Comparison of ENCODE assay signal across 17 cellular contexts in genomic region chr4:151573945-151574344, GRCh38.
A peak's percentile ranks its signal among the peaks of the same experiment; 100 is the strongest.
DNase-seq lines count a peak whose midpoint lies in the region.
"Had no signal": no experiment of that assay in that cellular context is flagged by ENCODE, and none has a peak within 500 bp of the region (broad histone marks: within the 10 kb centered on the region; RNA-seq: fewer than 3 reads in every experiment).

No MANE protein-coding gene starts in this region.

- peak; percentile 19 for DNase-seq in AG20443 (ENCODE audit: low spot score)
- peak; percentile 65 for DNase-seq in LoVo (ENCODE audit: low spot score)
- peak; percentile 71 for DNase-seq in epithelial cell of prostate (ENCODE audit: low read depth, low spot score)
- no peak for DNase-seq in NCI-H2171 treated with DMSO at 0.1 percent for 48 hours (lab: John Stamatoyannopoulos, UW)
- DNase-seq in NCI-H748 treated with DMSO at 0.1 percent for 48 hours (lab: John Stamatoyannopoulos, UW): no peak
- DNase-seq in glomerular visceral epithelial cell (ENCODE audit: extremely low spot score): no peak
- no peak for DNase-seq in T-helper 1 cell
- DNase-seq: activated CD4-positive, alpha-beta memory T cell treated with anti-CD3 and anti-CD28 coated beads for 36 hours; activated naive CD4-positive, alpha-beta T cell treated with anti-CD3 and anti-CD28 coated beads for 36 hours; activated T-cell treated with anti-CD3 and anti-CD28 coated beads, Interleukin-2, amount 50 U/mL, for 1 hour; immature natural killer cell; stimulated activated CD4-positive, alpha-beta T cell treated with anti-CD3 and anti-CD28 coated beads, Interleukin-12 subunit alpha, Interleukin-12 subunit beta, amount 100 ng/mL, for 4 hours; T-helper 2 cell; tibial artery had no signal

- peaks cover 0 to 3% of the 10 kb centered on the region in 2 donors for H3K36me3 ChIP-seq in mucosa of rectum (ENCODE audit: control insufficient read depth in 2 of 2, insufficient read depth in 2 of 2, low read length in 2 of 2)

- no peaks in the 10 kb centered on the region for H3K9me3 ChIP-seq in mucosa of rectum (ENCODE audit: control insufficient read depth in 2 of 2, low read length in 2 of 2)
- H3K9me3 ChIP-seq: tibial artery had no signal

- H3K4me3 ChIP-seq in mucosa of rectum (ENCODE audit: low read length in 2 of 2): no peak overlapping the region
- H3K4me3 ChIP-seq: coronary artery, tibial artery had no signal

- no peak overlapping the region for H3K9ac ChIP-seq in mucosa of rectum (ENCODE audit: low read depth in 1 of 2, low read length in 2 of 2)

- no peaks in the 10 kb centered on the region for H3K27me3 ChIP-seq in mucosa of rectum (ENCODE audit: control insufficient read depth in 2 of 2, insufficient read depth in 2 of 2, low read length in 2 of 2)
- H3K27me3 ChIP-seq: tibial artery had no signal

- H3K27ac ChIP-seq in epithelial cell of prostate (peak overlapping the region; percentile 26), mucosa of rectum (ENCODE audit: low read depth in 2 of 2, low read length in 2 of 2) (peak overlapping the region; percentile 76 to 86)
- H3K27ac ChIP-seq: C4-2B, coronary artery, tibial artery had no signal

- H3K4me1 ChIP-seq in mucosa of rectum (ENCODE audit: control insufficient read depth in 2 of 2, insufficient read depth in 2 of 2, low read length in 2 of 2): peaks cover 14 to 24% of the 10 kb centered on the region in 2 donors
- H3K4me1 ChIP-seq: tibial artery had no signal

Comparison
In these comparisons a context has a peak if more than half of its experiments do, and no peak if none do; other contexts are left out.
1. DNase-seq: peak in AG20443 (single experiment), LoVo (single experiment) and epithelial cell of prostate (single experiment); none in NCI-H2171 treated with DMSO at 0.1 percent for 48 hours (single experiment), NCI-H748 treated with DMSO at 0.1 percent for 48 hours (single experiment), glomerular visceral epithelial cell (single experiment) and T-helper 1 cell (0 of 5).